Comparison of ENCODE assay signal across 8 cellular contexts in the genomic region with DNA sequence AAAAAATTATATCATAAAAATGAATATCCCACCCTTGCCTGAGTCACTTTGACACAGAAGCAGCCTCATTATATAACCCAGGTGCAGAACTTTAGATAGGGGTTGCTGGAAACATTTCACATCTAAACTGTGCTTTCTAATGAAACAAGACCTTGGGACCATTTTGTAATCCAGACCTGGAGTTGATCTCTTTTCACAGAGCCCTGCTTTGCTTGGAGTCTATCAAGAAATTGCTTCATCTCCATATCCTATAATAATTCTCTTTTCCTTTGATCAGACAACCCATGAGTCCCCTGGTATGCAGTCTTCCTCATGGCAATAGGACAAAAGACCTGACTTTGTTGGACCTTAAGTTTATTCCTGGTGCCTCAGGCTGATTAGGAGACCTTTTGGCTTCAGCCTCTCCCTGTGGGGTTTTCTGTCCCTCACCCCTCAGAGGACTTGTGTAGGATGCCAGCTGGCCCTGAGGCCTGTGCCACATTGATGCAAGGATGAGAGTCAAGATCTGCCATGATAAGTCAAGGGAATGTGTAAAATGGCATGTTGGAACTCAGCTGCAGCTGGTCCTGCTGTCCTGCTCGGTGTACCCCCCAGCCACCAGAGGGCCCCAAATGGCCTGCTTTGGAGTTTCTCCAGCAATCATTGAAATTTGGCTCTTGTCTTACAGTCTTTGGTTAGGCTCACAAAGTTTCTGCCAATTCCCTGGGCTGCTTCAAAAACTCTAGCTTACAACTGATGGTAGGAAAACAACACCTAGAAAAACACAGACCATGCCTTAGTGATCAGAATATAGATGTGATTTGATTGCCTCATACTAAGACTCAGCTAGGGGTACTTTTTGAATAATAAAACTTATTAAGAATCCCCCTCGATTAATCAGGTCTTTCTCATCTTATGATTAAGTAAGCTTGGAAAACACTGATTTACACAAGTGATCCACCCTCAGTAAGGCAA.
DNase-seq lines count a peak whose midpoint lies in the region; ATAC-seq, FAIRE-seq and TF ChIP-seq lines count a peak whose summit lies in the region.

No MANE protein-coding gene starts in this region.

- no peak overlapping the region for H2BK12ac ChIP-seq in H1 (ENCODE audit: low read depth, low read length)

- no peak overlapping the region for H3K4me2 ChIP-seq in SK-N-SH
- no peak overlapping the region for H3K4me2 ChIP-seq in H1 (ENCODE audit: insufficient read depth in 1 of 2, low read depth in 2 of 2, low read length in 2 of 2)

- peak; percentile 84 for FAIRE-seq in H1 (lab: Jason Lieb, UNC)

- no peaks in the 10 kb centered on the region for H3K9me2 ChIP-seq in SK-N-SH

- no peak overlapping the region for H2BK15ac ChIP-seq in H1 (ENCODE audit: low read length)

- H3K27ac ChIP-seq in SK-N-SH (ENCODE audit: low read depth in 2 of 2, low read length in 1 of 2) (no peak overlapping the region), H1 (ENCODE audit: low read depth, low read length) (no peak overlapping the region)

- CTCF ChIA-PET in HEK293T (lab: Yijun Ruan, JAX): interaction anchor here (0.6 to 1.7 kb wide), 5 partner anchors 10 to 164 kb away, joined by 3 to 5 read pairs (median 3); no protein-coding TSS in a partner anchor
- CTCF ChIA-PET in SK-N-SH (lab: Yijun Ruan, JAX): interaction anchor here (1.2 to 1.7 kb wide), 5 partner anchors 8 to 166 kb away, joined by 3 to 10 read pairs (median 4); partner anchors contain the start of gene ZBTB39
- CTCF ChIA-PET in H1 (lab: Charles Lee; ENCODE audit: partially characterized antibody): interaction anchor here (0.8 to 4.0 kb wide), 26 partner anchors 10 to 187 kb away, joined by 3 to 56 read pairs (median 4); partner anchors contain the start of genes HSD17B6 and ZBTB39

- peak; percentile 60 for TF ChIP-seq RAD21 in SK-N-SH (IDR thresholded peaks at IDR 0.05; ENCODE audit: low read length)
- peak; percentile 96 to 98 for TF ChIP-seq RAD21 in H1 (IDR thresholded peaks at IDR 0.05 in 1 of 2, conservative IDR thresholded peaks at IDR 0.05 in 1 of 2; ENCODE audit: low read depth in 2 of 2, low read length in 2 of 2)

- no peak overlapping the region for H4K5ac ChIP-seq in H1 (ENCODE audit: insufficient read length, low read depth, low read length)

- ATAC-seq in mucosa of descending colon (peak; percentile 56), HG03045 (IDR thresholded peaks at IDR 0.05; ENCODE audit: unreplicated experiment) (no peak), GM21447 (IDR thresholded peaks at IDR 0.05; ENCODE audit: unreplicated experiment) (no peak)

- POLR2A ChIA-PET in HEK293T (lab: Yijun Ruan, JAX) (no interaction called here), SK-N-SH (lab: Yijun Ruan, JAX) (no interaction called here), H1 (lab: Charles Lee; ENCODE audit: partially characterized antibody) (interaction anchor here (0.6 to 0.9 kb wide), 4 partner anchors 87 to 282 kb away, joined by 3 to 4 read pairs (median 4); no protein-coding TSS in a partner anchor)

- H2AFZ ChIP-seq in SK-N-SH (ENCODE audit: low read depth): no peak overlapping the region
- H2AFZ ChIP-seq in H1 (ENCODE audit: low read length): peak overlapping the region; percentile 76

- no peaks in the 10 kb centered on the region for H3K23me2 ChIP-seq in H1 (ENCODE audit: low read depth, low read length)

- H3K18ac ChIP-seq in H1 (ENCODE audit: extremely low read depth, low read length): no peak overlapping the region

- no peak overlapping the region for H3K23ac ChIP-seq in H1 (ENCODE audit: insufficient read length)

- no peak overlapping the region for H2AK5ac ChIP-seq in H1 (ENCODE audit: low read depth, low read length)

- H3K36me3 ChIP-seq in SK-N-SH (replicated peaks in 1 of 2; ENCODE audit: control insufficient read depth in 1 of 2, insufficient read depth in 2 of 2, low read length in 1 of 2) (no peaks in the 10 kb centered on the region), H1 (ENCODE audit: control insufficient read depth in 2 of 4, insufficient read depth in 4 of 4, low read length in 3 of 4) (no peaks in the 10 kb centered on the region), mucosa of descending colon (ENCODE audit: low read depth) (no peaks in the 10 kb centered on the region)

- TF ChIP-seq EP300 in SK-N-SH (IDR thresholded peaks at IDR 0.05; ENCODE audit: borderline replicate concordance in 1 of 2, low read depth in 1 of 2, low read length in 1 of 2): no peak
- no peak for TF ChIP-seq EP300 in H1 (IDR thresholded peaks at IDR 0.05; ENCODE audit: borderline replicate concordance in 1 of 2, low read depth in 2 of 2, low read length in 2 of 2)

- H3K4me3 ChIP-seq in SK-N-SH (ENCODE audit: low read depth in 2 of 2, low read length in 1 of 2) (no peak overlapping the region), H1 (ENCODE audit: extremely low read depth in 1 of 4, insufficient read depth in 2 of 4, low read depth in 3 of 4, low read length in 4 of 4) (no peak overlapping the region), mucosa of descending colon (no peak overlapping the region)

- H2BK20ac ChIP-seq in H1 (ENCODE audit: low read length): no peak overlapping the region

- H4K8ac ChIP-seq in H1 (ENCODE audit: extremely low read depth, insufficient read depth, low read length): no peak overlapping the region

- H3K4ac ChIP-seq in H1 (replicated peaks; ENCODE audit: insufficient read length, low read depth, low read length): no peak overlapping the region

- H3F3A ChIP-seq in SK-N-SH (replicated peaks; ENCODE audit: insufficient read depth): no peaks in the 10 kb centered on the region

- intact Hi-C loops in mucosa of descending colon (cut with DNase I, micrococcal nuclease): no loop called here

- H3K9me3 ChIP-seq in SK-N-SH: no peaks in the 10 kb centered on the region
- H3K9me3 ChIP-seq in H1 (ENCODE audit: insufficient read depth in 2 of 2, low read depth in 1 of 2, low read length in 1 of 2): no peaks in the 10 kb centered on the region
- no peaks in the 10 kb centered on the region for H3K9me3 ChIP-seq in mucosa of descending colon

- DNase-seq in COR-L47 (lab: John Stamatoyannopoulos, UW): peak; percentile 6
- DNase-seq in HEK293T (ENCODE audit: extremely low spot score): peak; percentile 54
- DNase-seq in SK-N-SH: peak; percentile 23
- DNase-seq in H1 (ENCODE audit: low read depth in 1 of 2, low spot score in 2 of 2): peak; percentile 51 to 72
- DNase-seq in mucosa of descending colon: peak in 2 of 3 donors; percentile 67 to 69
- DNase-seq in ureter (ENCODE audit: low spot score): peak; percentile 56

- H3K79me2 ChIP-seq in SK-N-SH (ENCODE audit: insufficient read depth): no peaks in the 10 kb centered on the region
- H3K79me2 ChIP-seq in H1 (ENCODE audit: control insufficient read depth in 1 of 2, insufficient read depth in 2 of 2, low read length in 2 of 2): no peaks in the 10 kb centered on the region

- H2BK5ac ChIP-seq in H1 (ENCODE audit: low read depth, low read length): no peak overlapping the region

- H3K79me1 ChIP-seq in H1 (ENCODE audit: low read depth, low read length): no peaks in the 10 kb centered on the region

- H4K20me1 ChIP-seq in SK-N-SH (ENCODE audit: insufficient read depth) (no peaks in the 10 kb centered on the region), H1 (replicated peaks in 1 of 2; ENCODE audit: control insufficient read depth in 1 of 2, insufficient read depth in 2 of 2, low read length in 2 of 2) (peaks cover 0 to 1% of the 10 kb centered on the region in 2 experiments)

- TF ChIP-seq CTCF in SK-N-SH (IDR thresholded peaks at IDR 0.05): peak; percentile 45
- TF ChIP-seq CTCF in H1 (IDR thresholded peaks at IDR 0.05; ENCODE audit: control extremely low read depth in 1 of 3, insufficient read depth in 1 of 3, low read depth in 1 of 3, low read length in 3 of 3): peak; percentile 86 to 96 (median 94)
- TF ChIP-seq CTCF in mucosa of descending colon (IDR thresholded peaks at IDR 0.05): no peak

- no peaks in the 10 kb centered on the region; the same call in 1 of the 2 replicates for H3K27me3 ChIP-seq in SK-N-SH (ENCODE audit: insufficient read depth)
- no peaks in the 10 kb centered on the region for H3K27me3 ChIP-seq in H1 (replicated peaks in 1 of 4; ENCODE audit: control insufficient read depth in 3 of 4, extremely low read depth in 1 of 4, insufficient read depth in 3 of 4, low read length in 3 of 4)

- no peak overlapping the region for H3K14ac ChIP-seq in H1 (ENCODE audit: insufficient read length)

- H3K4me1 ChIP-seq in SK-N-SH (ENCODE audit: control insufficient read depth in 1 of 2, insufficient read depth in 2 of 2, low read depth in 1 of 2, low read length in 1 of 2) (peaks cover 0 to 3% of the 10 kb centered on the region in 2 experiments; a peak in 2 of 4 replicates), H1 (replicated peaks in 1 of 4; ENCODE audit: control insufficient read depth in 3 of 4, insufficient read depth in 4 of 4, low read length in 3 of 4) (no peaks in the 10 kb centered on the region), mucosa of descending colon (ENCODE audit: low read depth) (no peaks in the 10 kb centered on the region)

- TF ChIP-seq POLR2A in H1 (IDR thresholded peaks at IDR 0.05; ENCODE audit: control extremely low read depth in 1 of 2, low read depth in 2 of 2, low read length in 2 of 2): no peak

- no peak overlapping the region for H3K56ac ChIP-seq in H1 (replicated peaks; ENCODE audit: insufficient read length, low read depth, low read length)

- H4K91ac ChIP-seq in H1 (replicated peaks; ENCODE audit: insufficient read length, low read length): no peak overlapping the region

- H3K9ac ChIP-seq in SK-N-SH (no peak overlapping the region), H1 (replicated peaks in 1 of 4; ENCODE audit: extremely low read depth in 1 of 4, low read depth in 3 of 4, low read length in 3 of 4) (no peak overlapping the region)

- no peak overlapping the region for H2BK120ac ChIP-seq in H1 (replicated peaks; ENCODE audit: low read depth, low read length)

- WGBS in SK-N-SH (ENCODE audit: low lambda C conversion rate): 2% methylated on average over 2 of the region's 2 CpGs
- 63% methylated on average over 2 of the region's 2 CpGs; no CpG with 5 or more reads in 1 of the 2 experiments for WGBS in H1 (ENCODE audit: extremely low coverage in 1 of 2, insufficient coverage in 1 of 2, insufficient read length in 1 of 2, insufficient replicate concordance in 2 of 2, low coverage in 1 of 2, low lambda C conversion rate in 2 of 2, missing lambda C conversion rate in 1 of 2), 2 experiments

TF ChIP-seq in HEK293T, 16 proteins besides CTCF, POLR2A, EP300 and RAD21 (continues in another document):
- TF ChIP-seq SUZ12 (IDR thresholded peaks at IDR 0.05) (no peak), L3MBTL2 (conservative IDR thresholded peaks at IDR 0.05) (no peak), LEF1 (IDR thresholded peaks at IDR 0.05; ENCODE audit: borderline replicate concordance) (no peak), FOXA1 (IDR thresholded peaks at IDR 0.05) (no peak)

TF ChIP-seq in SK-N-SH, 30 proteins besides CTCF, POLR2A, EP300 and RAD21:
- peak; percentile 31 for TF ChIP-seq SMC3 (IDR thresholded peaks at IDR 0.05; ENCODE audit: low read depth, low read length)
- TF ChIP-seq NFIC (IDR thresholded peaks at IDR 0.05; ENCODE audit: borderline replicate concordance): no peak

TF ChIP-seq in H1, 55 proteins besides CTCF, POLR2A, EP300 and RAD21 (continues in another document):
- TF ChIP-seq SIN3A (conservative IDR thresholded peaks at IDR 0.05 in 1 of 2, IDR thresholded peaks at IDR 0.05 in 1 of 2; ENCODE audit: low read depth in 1 of 2, low read length in 2 of 2) (no peak), CREB1 (IDR thresholded peaks at IDR 0.05) (no peak), ZNF274 (IDR thresholded peaks at IDR 0.05; ENCODE audit: borderline replicate concordance, extremely low read depth, low read length) (no peak)

Comparison
In these comparisons a context has a peak if more than half of its experiments do, and no peak if none do; other contexts are left out.
1. DNase-seq: peak in every context shown above with its lines; median percentile 68 in mucosa of descending colon; 62 in H1; 56 in ureter; 54 in HEK293T; 23 in SK-N-SH; 6 in COR-L47.